20 cellular contexts compared by ENCODE assay signal in the genomic region with DNA sequence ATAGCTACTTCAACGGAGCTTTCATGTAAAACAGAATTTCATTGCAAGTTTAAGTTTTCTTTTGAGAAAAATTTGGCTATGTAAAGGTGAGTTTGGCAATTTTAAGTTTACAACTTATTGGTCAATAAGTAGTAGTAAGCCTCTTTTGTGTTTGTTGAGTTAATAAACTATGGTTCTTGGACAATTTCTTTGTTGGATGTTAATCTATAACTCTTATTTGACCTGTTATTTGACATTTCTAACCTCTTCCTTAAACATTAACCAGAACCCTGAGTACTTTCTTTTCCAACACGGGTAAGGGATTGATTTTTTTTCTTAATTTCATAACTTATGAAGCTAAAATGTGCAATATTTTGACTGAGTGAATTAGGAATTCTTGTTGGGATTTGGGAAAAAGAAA.
"Had no signal": no experiment of that assay in that cellular context is flagged by ENCODE, and none has a peak within 500 bp of the region (broad histone marks: within the 10 kb centered on the region; RNA-seq: fewer than 3 reads in every experiment).

No MANE protein-coding gene starts in this region.

- H3K4me3 ChIP-seq: esophagus muscularis mucosa, left ventricle myocardium inferior, lung, right atrium auricular region, suprapubic skin, thyroid gland had no signal

- H3K9me3 Mint-ChIP-seq: type B pancreatic cell had no signal

- H3K27me3 Mint-ChIP-seq: effector memory CD8-positive, alpha-beta T cell; natural killer cell treated with Interleukin-12 subunit alpha and Interleukin-12 subunit beta and Interleukin-15 and Interleukin-18, amount 100 ng/mL, for 72 hours; type B pancreatic cell had no signal

- H3K4me3 Mint-ChIP-seq: effector memory CD8-positive, alpha-beta T cell; natural killer cell treated with Interleukin-12 subunit alpha and Interleukin-12 subunit beta and Interleukin-15 and Interleukin-18, amount 100 ng/mL, for 72 hours; type B pancreatic cell had no signal

- H3K27ac Mint-ChIP-seq: effector memory CD8-positive, alpha-beta T cell; natural killer cell treated with Interleukin-12 subunit alpha and Interleukin-12 subunit beta and Interleukin-15 and Interleukin-18, amount 100 ng/mL, for 72 hours; type B pancreatic cell had no signal

- FAIRE-seq: small intestine, urothelium cell line had no signal

- H3K27ac ChIP-seq: epithelial cell of prostate, esophagus muscularis mucosa, left ventricle myocardium inferior, right atrium auricular region, suprapubic skin, thyroid gland had no signal

- H3K36me3 Mint-ChIP-seq: natural killer cell treated with Interleukin-12 subunit alpha and Interleukin-12 subunit beta and Interleukin-15 and Interleukin-18, amount 100 ng/mL, for 72 hours; type B pancreatic cell had no signal

- DNase-seq: effector memory CD8-positive, alpha-beta T cell; head of caudate nucleus; hippocampal formation; kidney glomerular epithelial cell; left ventricle myocardium inferior; mesenchymal stem cell; midbrain; occipital lobe; small intestine; stimulated activated CD4-positive, alpha-beta T cell treated with anti-CD3 and anti-CD28 coated beads, Interleukin-12 subunit alpha, Interleukin-12 subunit beta, amount 100 ng/mL, for 4 hours; stimulated activated naive CD4-positive, alpha-beta T cell treated with Interleukin-2 at 50 U/mL for 16 hours; thyroid gland had no signal

- H3K9me3 ChIP-seq: esophagus muscularis mucosa, left ventricle myocardium inferior, right atrium auricular region, suprapubic skin, thyroid gland had no signal

- H3K36me3 ChIP-seq: esophagus muscularis mucosa, left ventricle myocardium inferior, right atrium auricular region, suprapubic skin, thyroid gland had no signal

- H3K27me3 ChIP-seq: esophagus muscularis mucosa, right atrium auricular region, suprapubic skin, thyroid gland had no signal
